ENCODE assay signal across 24 cellular contexts in the genomic region with DNA sequence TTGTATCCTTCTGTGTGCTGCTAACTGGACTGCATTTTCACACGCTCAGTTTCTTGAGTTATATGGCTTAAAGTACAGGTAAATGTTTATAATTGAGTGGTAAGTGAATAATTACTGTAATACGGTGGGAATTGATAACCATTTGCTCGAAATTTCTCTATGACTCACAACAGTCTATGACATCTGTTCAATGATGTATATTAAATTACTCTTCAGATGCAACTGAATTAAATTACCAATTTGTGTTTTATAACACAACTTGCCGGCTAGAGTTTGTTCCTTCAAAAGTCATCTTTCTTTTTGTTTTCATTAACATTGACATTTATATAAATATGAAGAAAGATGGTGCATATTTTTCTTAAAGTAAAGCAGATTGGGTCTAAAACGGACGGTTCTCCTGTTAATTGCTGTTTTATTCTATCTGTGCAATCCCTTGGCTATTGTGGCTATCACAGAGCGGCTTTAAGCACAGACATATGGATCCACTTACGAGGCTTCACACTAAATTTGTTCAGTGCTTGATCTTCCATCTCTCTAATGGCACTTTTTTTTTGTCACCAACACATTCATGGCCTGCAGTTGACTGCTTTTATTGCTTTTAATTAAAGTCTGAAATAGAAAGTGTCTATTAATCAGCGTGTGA.
"Had no signal": no experiment of that assay in that cellular context is flagged by ENCODE, and none has a peak within 500 bp of the region (broad histone marks: within the 10 kb centered on the region; RNA-seq: fewer than 3 reads in every experiment).

No MANE protein-coding gene starts in this region.

- DNase-seq: activated CD4-positive, alpha-beta memory T cell treated with anti-CD3 and anti-CD28 coated beads for 36 hours; activated CD4-positive, alpha-beta T cell treated with anti-CD3 and anti-CD28 coated beads, Interleukin-2, amount 10 ng/mL, durations not matched to agents 7 days and 5 days; activated CD4-positive, CD25-positive, alpha-beta regulatory T cell; activated gamma-delta T cell; activated naive CD4-positive, alpha-beta T cell treated with anti-CD3 and anti-CD28 coated beads for 36 hours; activated T-cell treated with anti-CD3 and anti-CD28 coated beads for 4 hours; activated T-cell treated with anti-CD3 and anti-CD28 coated beads, Interleukin-2, amount 50 U/mL, for 48 hours; amygdala; cerebellar nuclear complex; NCI-H1930; NCI-H446; NCI-H526; NCI-H774; NK-92 treated with Interleukin-12 subunit alpha and Interleukin-12 subunit beta, amount 100 ng/mL, for 24 hours; Peyer's patch; Right ventricle myocardium superior; T-helper 1 cell had no signal

- H3K36me3 ChIP-seq: Peyer's patch, SJSA1 had no signal

- H3K27ac ChIP-seq: KMS-11, Peyer's patch, RWPE1, SJSA1, VCaP had no signal

- H3K27ac Mint-ChIP-seq: activated CD4-positive, alpha-beta memory T cell treated with anti-CD3 and anti-CD28 coated beads for 36 hours; activated CD4-positive, alpha-beta T cell treated with anti-CD3 and anti-CD28 coated beads, Interleukin-2, amount 10 ng/mL, durations not matched to agents 7 days and 5 days; activated naive CD4-positive, alpha-beta T cell treated with anti-CD3 and anti-CD28 coated beads for 36 hours; activated naive CD8-positive, alpha-beta T cell; activated T-helper 17 cell treated with anti-CD3 and anti-CD28 coated beads, Interleukin-2, amount 50 U/mL, for 72 hours had no signal

- H3K27me3 ChIP-seq: Peyer's patch, SJSA1 had no signal

- H3K9me3 ChIP-seq: Peyer's patch, SJSA1 had no signal

- H3K4me1 Mint-ChIP-seq: activated CD4-positive, alpha-beta T cell treated with anti-CD3 and anti-CD28 coated beads, Interleukin-2, amount 10 ng/mL, durations not matched to agents 7 days and 5 days; activated T-helper 17 cell treated with anti-CD3 and anti-CD28 coated beads, Interleukin-2, amount 50 U/mL, for 72 hours had no signal

- H3K4me3 Mint-ChIP-seq: activated CD4-positive, alpha-beta memory T cell treated with anti-CD3 and anti-CD28 coated beads for 36 hours; activated CD4-positive, alpha-beta T cell treated with anti-CD3 and anti-CD28 coated beads, Interleukin-2, amount 10 ng/mL, durations not matched to agents 7 days and 5 days; activated naive CD4-positive, alpha-beta T cell treated with anti-CD3 and anti-CD28 coated beads for 36 hours; activated naive CD8-positive, alpha-beta T cell; activated T-helper 17 cell treated with anti-CD3 and anti-CD28 coated beads, Interleukin-2, amount 50 U/mL, for 72 hours had no signal

- H3K4me1 ChIP-seq: Peyer's patch, SJSA1 had no signal

- H3K36me3 Mint-ChIP-seq: activated CD4-positive, alpha-beta memory T cell treated with anti-CD3 and anti-CD28 coated beads for 36 hours; activated naive CD8-positive, alpha-beta T cell had no signal

- H3K4me2 ChIP-seq: KMS-11 had no signal

- H3K27me3 Mint-ChIP-seq: activated CD4-positive, alpha-beta memory T cell treated with anti-CD3 and anti-CD28 coated beads for 36 hours; activated CD4-positive, alpha-beta T cell treated with anti-CD3 and anti-CD28 coated beads, Interleukin-2, amount 10 ng/mL, durations not matched to agents 7 days and 5 days; activated naive CD8-positive, alpha-beta T cell; activated T-helper 17 cell treated with anti-CD3 and anti-CD28 coated beads, Interleukin-2, amount 50 U/mL, for 72 hours had no signal

- H3K9ac ChIP-seq: KMS-11 had no signal

- H3K4me3 ChIP-seq: Peyer's patch, SJSA1 had no signal

- ATAC-seq: activated T-helper 17 cell treated with anti-CD3 and anti-CD28 coated beads, Interleukin-2, amount 50 U/mL, for 72 hours; HepG2 had no signal

- H3K9me3 Mint-ChIP-seq: activated naive CD4-positive, alpha-beta T cell treated with anti-CD3 and anti-CD28 coated beads for 36 hours had no signal
